Comparison of ENCODE assay signal across 8 cellular contexts in genomic region chr1:175023043-175023921, GRCh38. TPM values are rescaled to one million over a fixed set of nuclear protein-coding genes. Genes with fewer than 3 reads are reported as not detected.
A peak's percentile ranks its signal among the peaks of the same experiment; 100 is the strongest.
DNase-seq lines count a peak whose midpoint lies in the region; ATAC-seq and TF ChIP-seq lines count a peak whose summit lies in the region.

MRPS14 (minus strand) TSS chr1:175023425; CDS start chr1:175023408, 17 bp downstream.

- peaks cover 0 to 2% of the 10 kb centered on the region in 2 donors for H3K36me3 ChIP-seq in left lung

- TF ChIP-seq CTCF in C4-2B (conservative IDR thresholded peaks at IDR 0.05) (no peak), left lung (IDR thresholded peaks at IDR 0.05) (peak in 1 of 2 donors; percentile 30)

- H3K4me3 ChIP-seq in left lung: peak within 1 kb of the TSS; percentile 83 to 85

- H3K9me3 ChIP-seq in left lung: no peaks in the 10 kb centered on the region

- H3K4me1 ChIP-seq in left lung: peaks cover 0 to 19% of the 10 kb centered on the region in 2 donors

- intact Hi-C loops in left lung (cut with DNase I): no loop called here

- H3K27ac ChIP-seq in C4-2B (peak within 1 kb of the TSS; percentile 91), left lung (peak within 1 kb of the TSS; percentile 68 to 84)

- ATAC-seq in GM19372 (IDR thresholded peaks at IDR 0.05; ENCODE audit: low read depth, unreplicated experiment) (peak; percentile 82), HG03558 (IDR thresholded peaks at IDR 0.05; ENCODE audit: extremely low read depth, unreplicated experiment) (peak; percentile 85), left lung (peak; percentile 100)

- DNase-seq in NCI-H748 treated with DMSO at 0.1 percent for 48 hours (lab: John Stamatoyannopoulos, UW) (peak; percentile 77), dermis blood vessel endothelial cell (peak; percentile 99), left lung (peak; percentile 97 to 98)
- peak; percentile 96 to 97 for DNase-seq in activated CD4-positive, alpha-beta T cell treated with anti-CD3 and anti-CD28 coated beads, Interleukin-2, amount 50 U/mL, for 24 hours (ENCODE audit: low read depth in 1 of 2, low spot score in 1 of 2)
- DNase-seq in stimulated activated CD4-positive, alpha-beta T cell treated with anti-CD3 and anti-CD28 coated beads, Interleukin-2, amount 100 ng/mL, for 48 hours: peak; percentile 97 to 98

- no peaks in the 10 kb centered on the region for H3K27me3 ChIP-seq in left lung

RNA-seq across cellular contexts. Expression of gene MRPS14, which starts in this region (rescaled TPM):
- total RNA-seq in dermis blood vessel endothelial cell: 27.1 and 27.4 TPM in 2 replicates
- total RNA-seq in left lung: 10 to 100 TPM; 30.3 to 33.3 TPM

Comparison
In these comparisons a context has a peak if more than half of its experiments do, and no peak if none do; other contexts are left out.
1. Peak in every context shown above with its lines: DNase-seq, ATAC-seq, H3K4me3 ChIP-seq and H3K27ac ChIP-seq.